ENCODE assay signal across 23 cellular contexts in genomic region chr21:38976900-38977299, GRCh38.
DNase-seq lines count a peak whose midpoint lies in the region; ATAC-seq, FAIRE-seq and TF ChIP-seq lines count a peak whose summit lies in the region.
"Had no signal": no experiment of that assay in that cellular context is flagged by ENCODE, and none has a peak within 500 bp of the region (broad histone marks: within the 10 kb centered on the region; RNA-seq: fewer than 3 reads in every experiment).

No MANE protein-coding gene starts in this region.

- H2AFZ ChIP-seq in H1 (ENCODE audit: low read length) = no peak overlapping the region
- H2AFZ ChIP-seq in neural progenitor cell (replicated peaks) = no peak overlapping the region
- H2AFZ ChIP-seq in HepG2 (ENCODE audit: low read length) = no peak overlapping the region
- H2AFZ ChIP-seq: GM23338 had no signal

- WGBS in H1 (ENCODE audit: extremely low coverage in 1 of 2, insufficient coverage in 1 of 2, insufficient read length in 1 of 2, insufficient replicate concordance in 2 of 2, low coverage in 1 of 2, low lambda C conversion rate in 2 of 2, missing lambda C conversion rate in 1 of 2), 2 experiments = 94% methylated on average over 8 of the region's 8 CpGs; no CpG with 5 or more reads in 1 of the 2 experiments
- WGBS in HepG2 (ENCODE audit: low lambda C conversion rate) = 98% methylated on average over 5 of the region's 8 CpGs

- peak overlapping the region; percentile 34 for H2BK120ac ChIP-seq in H1 (replicated peaks; ENCODE audit: low read depth, low read length)

- no peak for TF ChIP-seq POLR2A in H1 (IDR thresholded peaks at IDR 0.05; ENCODE audit: control extremely low read depth in 1 of 2, low read depth in 2 of 2, low read length in 2 of 2)
- no peak for TF ChIP-seq POLR2A in HepG2 (IDR thresholded peaks at IDR 0.05; ENCODE audit: insufficient read depth in 1 of 2, low read depth in 2 of 2, low read length in 2 of 2)

- ATAC-seq in GM21447 (IDR thresholded peaks at IDR 0.05; ENCODE audit: unreplicated experiment) = no peak
- no peak for ATAC-seq in HepG2
- ATAC-seq: GM23338 had no signal

- CTCF ChIA-PET in HEK293 (lab: Yijun Ruan, JAX) = interaction anchor here (0.6 kb wide), 1 partner anchor 160 kb away, joined by 3 read pairs; no protein-coding TSS in a partner anchor
- CTCF ChIA-PET in H1 (lab: Charles Lee; ENCODE audit: partially characterized antibody) = no interaction called here
- CTCF ChIA-PET in HepG2 (lab: Yijun Ruan, JAX; ENCODE audit: low intra/inter-chr PET ratio, low total read pairs) = no interaction called here

- H3K23me2 ChIP-seq in H1 (ENCODE audit: low read depth, low read length) = no peaks in the 10 kb centered on the region

- TF ChIP-seq EP300 in H1 (IDR thresholded peaks at IDR 0.05; ENCODE audit: borderline replicate concordance in 1 of 2, low read depth in 2 of 2, low read length in 2 of 2) (no peak), HepG2 (IDR thresholded peaks at IDR 0.05; ENCODE audit: low read depth in 2 of 2, low read length in 2 of 2) (no peak), HepG2 (CRISPR knock-in tag; IDR thresholded peaks at IDR 0.05; ENCODE audit: borderline replicate concordance) (no peak)

- H2BK15ac ChIP-seq in H1 (ENCODE audit: low read length) = no peak overlapping the region

- TF ChIP-seq RAD21 in H1 (IDR thresholded peaks at IDR 0.05 in 1 of 2, conservative IDR thresholded peaks at IDR 0.05 in 1 of 2; ENCODE audit: low read depth in 2 of 2, low read length in 2 of 2) = no peak
- no peak for TF ChIP-seq RAD21 in HepG2 (CRISPR knock-in tag; IDR thresholded peaks at IDR 0.05)

- H3K4me3 Mint-ChIP-seq in T-helper 2 cell treated with Interferon-gamma antibody and Interleukin-4, amounts not matched to agents 5 μg/mL and 100 μg/mL, for 36 hours = no peak overlapping the region
- H3K4me3 Mint-ChIP-seq in neural progenitor cell = peak overlapping the region; percentile 36
- H3K4me3 Mint-ChIP-seq: CD4-positive, CD25-positive, alpha-beta regulatory T cell; CD8-positive, alpha-beta memory T cell; GM23338 had no signal

- H3K4me2 ChIP-seq in H1 (ENCODE audit: insufficient read depth in 1 of 2, low read depth in 2 of 2, low read length in 2 of 2) (no peak overlapping the region), neural progenitor cell (no peak overlapping the region), HepG2 (ENCODE audit: low read depth, low read length) (no peak overlapping the region)
- H3K4me2 ChIP-seq: GM23338 had no signal

- H3K4ac ChIP-seq in H1 (replicated peaks; ENCODE audit: insufficient read length, low read depth, low read length) = no peak overlapping the region

- DNase-seq in T-helper 2 cell treated with Interferon-gamma antibody and Interleukin-4, amounts not matched to agents 5 μg/mL and 100 μg/mL, for 36 hours (ENCODE audit: low spot score) = no peak
- DNase-seq in H1 (ENCODE audit: low read depth in 1 of 2, low spot score in 2 of 2) (no peak), neural progenitor cell (ENCODE audit: low spot score) (no peak), hippocampal formation (lab: John Stamatoyannopoulos, UW) (no peak), HepG2 (ENCODE audit: low spot score) (no peak)
- DNase-seq in activated T-cell treated with anti-CD3 and anti-CD28 coated beads, Interleukin-2, amount 50 U/mL, for 48 hours = no peak
- DNase-seq: ACHN; BE2C; C1 segment of cervical spinal cord; CD4-positive, CD25-positive, alpha-beta regulatory T cell; CD8-positive, alpha-beta memory T cell; COR-L47; DMS 273 treated with DMSO at 0.1 percent for 48 hours; DMS53; H7 had no signal

- no peaks in the 10 kb centered on the region for H3K79me2 ChIP-seq in H1 (ENCODE audit: control insufficient read depth in 1 of 2, insufficient read depth in 2 of 2, low read length in 2 of 2)
- no peaks in the 10 kb centered on the region for H3K79me2 ChIP-seq in neural progenitor cell (ENCODE audit: low read depth)
- no peaks in the 10 kb centered on the region for H3K79me2 ChIP-seq in HepG2 (ENCODE audit: insufficient read depth, low read length)

- peak overlapping the region; percentile 87 for H2BK20ac ChIP-seq in H1 (ENCODE audit: low read length)

- no peak for FAIRE-seq in H1 (lab: Jason Lieb, UNC)
- no peak for FAIRE-seq in HepG2 (lab: Jason Lieb, UNC)
- FAIRE-seq: A204.1, G401.6, GM12892, GM18507, K562 had no signal

- H3F3A ChIP-seq in neural progenitor cell (ENCODE audit: low read depth) = peaks cover 16% of the 10 kb centered on the region

- peak overlapping the region; percentile 60; the same call in 1 of the 2 replicates for H2BK12ac ChIP-seq in H1 (ENCODE audit: low read depth, low read length)

- in situ Hi-C loops in HepG2 (cut with HindIII; ENCODE audit: extremely low pct_ligation_motif_present, low pct_unique_long_range_greater_than_20kb) = no loop called here

- BruUV-seq in HepG2 (replicated peaks; lab: Mats Ljungman, UMichigan) = no TSS peak

- no peaks in the 10 kb centered on the region for H3K27me3 ChIP-seq in H1 (replicated peaks in 1 of 4; ENCODE audit: control insufficient read depth in 3 of 4, extremely low read depth in 1 of 4, insufficient read depth in 3 of 4, low read length in 3 of 4)
- H3K27me3 ChIP-seq in neural progenitor cell = no peaks in the 10 kb centered on the region
- H3K27me3 ChIP-seq in HepG2 (ENCODE audit: control insufficient read depth in 1 of 2, insufficient read depth in 2 of 2, low read length in 2 of 2) = no peaks in the 10 kb centered on the region
- H3K27me3 ChIP-seq: BE2C had no signal

- H2BK5ac ChIP-seq in H1 (ENCODE audit: low read depth, low read length) = no peak overlapping the region

- no peaks in the 10 kb centered on the region for H3K79me1 ChIP-seq in H1 (ENCODE audit: low read depth, low read length)

- H3K56ac ChIP-seq in H1 (replicated peaks; ENCODE audit: insufficient read length, low read depth, low read length) = no peak overlapping the region

- H3K36me3 Mint-ChIP-seq in T-helper 2 cell treated with Interferon-gamma antibody and Interleukin-4, amounts not matched to agents 5 μg/mL and 100 μg/mL, for 36 hours (ENCODE audit: low read depth) = peaks cover 3% of the 10 kb centered on the region
- H3K36me3 Mint-ChIP-seq in neural progenitor cell = no peaks in the 10 kb centered on the region
- H3K36me3 Mint-ChIP-seq: CD4-positive, CD25-positive, alpha-beta regulatory T cell; CD8-positive, alpha-beta memory T cell had no signal

- H3K14ac ChIP-seq in H1 (ENCODE audit: insufficient read length) = no peak overlapping the region

- H3K36me3 ChIP-seq in HEK293 (ENCODE audit: control insufficient read depth in 2 of 2, insufficient read depth in 1 of 2, low read length in 2 of 2) = no peaks in the 10 kb centered on the region
- H3K36me3 ChIP-seq in H1 (ENCODE audit: control insufficient read depth in 2 of 4, insufficient read depth in 4 of 4, low read length in 3 of 4) = no peaks in the 10 kb centered on the region
- no peaks in the 10 kb centered on the region for H3K36me3 ChIP-seq in neural progenitor cell
- H3K36me3 ChIP-seq in HepG2 (replicated peaks in 1 of 2; ENCODE audit: control insufficient read depth in 1 of 2, insufficient read depth in 2 of 2, low read length in 2 of 2) = no peaks in the 10 kb centered on the region
- H3K36me3 ChIP-seq: BE2C had no signal

- H3K4me3 ChIP-seq in HEK293 (ENCODE audit: low read depth, low read length) = no peak overlapping the region
- no peak overlapping the region for H3K4me3 ChIP-seq in H1 (ENCODE audit: extremely low read depth in 1 of 4, insufficient read depth in 2 of 4, low read depth in 3 of 4, low read length in 4 of 4)
- H3K4me3 ChIP-seq in neural progenitor cell = no peak overlapping the region
- H3K4me3 ChIP-seq in HepG2 (replicated peaks in 1 of 3; ENCODE audit: insufficient read depth in 1 of 3, low read depth in 2 of 3, low read length in 3 of 3) = no peak overlapping the region
- H3K4me3 ChIP-seq: GM23338, K562 had no signal

- peak overlapping the region; percentile 42 for H3K27ac Mint-ChIP-seq in T-helper 2 cell treated with Interferon-gamma antibody and Interleukin-4, amounts not matched to agents 5 μg/mL and 100 μg/mL, for 36 hours
- peak overlapping the region; percentile 34 for H3K27ac Mint-ChIP-seq in neural progenitor cell
- H3K27ac Mint-ChIP-seq: CD4-positive, CD25-positive, alpha-beta regulatory T cell; CD8-positive, alpha-beta memory T cell; GM23338 had no signal

- H3K9me3 ChIP-seq in HEK293 (ENCODE audit: control insufficient read depth, insufficient read depth, low read depth, low read length) = no peaks in the 10 kb centered on the region
- H3K9me3 ChIP-seq in H1 (ENCODE audit: insufficient read depth in 2 of 2, low read depth in 1 of 2, low read length in 1 of 2) = no peaks in the 10 kb centered on the region; a peak in 1 of 4 replicates
- no peaks in the 10 kb centered on the region for H3K9me3 ChIP-seq in neural progenitor cell (ENCODE audit: low read depth)
- no peaks in the 10 kb centered on the region for H3K9me3 ChIP-seq in HepG2 (ENCODE audit: low read length)
- H3K9me3 ChIP-seq: BE2C had no signal

- POLR2A ChIA-PET in HEK293 (lab: Yijun Ruan, JAX) (no interaction called here), H1 (lab: Charles Lee; ENCODE audit: partially characterized antibody) (no interaction called here), HepG2 (lab: Yijun Ruan, JAX) (interaction anchor here (2.2 kb wide), 1 partner anchor 10 kb away, joined by 8 read pairs; no protein-coding TSS in a partner anchor)

- H4K5ac ChIP-seq in H1 (ENCODE audit: insufficient read length, low read depth, low read length) = no peak overlapping the region

- H3K4me1 ChIP-seq in HEK293 (ENCODE audit: control insufficient read depth, insufficient read depth, low read length) (no peaks in the 10 kb centered on the region), H1 (replicated peaks in 1 of 4; ENCODE audit: control insufficient read depth in 3 of 4, insufficient read depth in 4 of 4, low read length in 3 of 4) (peaks cover 11 to 26% (median 21%) of the 10 kb centered on the region in 4 experiments), neural progenitor cell (peaks cover 36% of the 10 kb centered on the region), HepG2 (ENCODE audit: insufficient read depth, low read length) (peaks cover 28% of the 10 kb centered on the region)
- H3K4me1 ChIP-seq: BE2C had no signal

- H3K4me1 Mint-ChIP-seq in T-helper 2 cell treated with Interferon-gamma antibody and Interleukin-4, amounts not matched to agents 5 μg/mL and 100 μg/mL, for 36 hours (ENCODE audit: low read depth) = peaks cover 43% of the 10 kb centered on the region
- H3K4me1 Mint-ChIP-seq in neural progenitor cell = peaks cover 27% of the 10 kb centered on the region
- H3K4me1 Mint-ChIP-seq: CD4-positive, CD25-positive, alpha-beta regulatory T cell; CD8-positive, alpha-beta memory T cell had no signal

- H4K91ac ChIP-seq in H1 (replicated peaks; ENCODE audit: insufficient read length, low read length) = peak overlapping the region; percentile 46

- no peak overlapping the region for H3K27ac ChIP-seq in HEK293 (ENCODE audit: extremely low read depth, low read depth, low read length)
- no peak overlapping the region for H3K27ac ChIP-seq in H1 (ENCODE audit: low read depth, low read length)
- H3K27ac ChIP-seq in neural progenitor cell = no peak overlapping the region
- no peak overlapping the region for H3K27ac ChIP-seq in HepG2 (ENCODE audit: extremely low read length, insufficient read depth, low read length)

- H2AK5ac ChIP-seq in H1 (ENCODE audit: low read depth, low read length) = no peak overlapping the region; the same call in none of the 2 replicates

- no peak for TF ChIP-seq CTCF in HEK293 (tag by site-specific recombination; IDR thresholded peaks at IDR 0.05)
- no peak for TF ChIP-seq CTCF in H1 (IDR thresholded peaks at IDR 0.05; ENCODE audit: control extremely low read depth in 1 of 3, insufficient read depth in 1 of 3, low read depth in 1 of 3, low read length in 3 of 3)
- no peak for TF ChIP-seq CTCF in neural progenitor cell (IDR thresholded peaks at IDR 0.05)
- no peak for TF ChIP-seq CTCF in HepG2 (CRISPR knock-in tag; IDR thresholded peaks at IDR 0.05)

- intact Hi-C loops in HepG2 (cut with micrococcal nuclease; ENCODE audit: unreplicated experiment) = no loop called here

- H4K20me1 ChIP-seq in H1 (replicated peaks in 1 of 2; ENCODE audit: control insufficient read depth in 1 of 2, insufficient read depth in 2 of 2, low read length in 2 of 2) = no peaks in the 10 kb centered on the region
- H4K20me1 ChIP-seq in neural progenitor cell (ENCODE audit: low read depth) = no peaks in the 10 kb centered on the region
- no peaks in the 10 kb centered on the region for H4K20me1 ChIP-seq in HepG2 (ENCODE audit: insufficient read depth, low read length)

- H4K8ac ChIP-seq in H1 (ENCODE audit: extremely low read depth, insufficient read depth, low read length) = no peak overlapping the region

- H3K27me3 Mint-ChIP-seq in T-helper 2 cell treated with Interferon-gamma antibody and Interleukin-4, amounts not matched to agents 5 μg/mL and 100 μg/mL, for 36 hours (ENCODE audit: low read depth) = no peaks in the 10 kb centered on the region
- peaks cover 12% of the 10 kb centered on the region for H3K27me3 Mint-ChIP-seq in neural progenitor cell (ENCODE audit: insufficient read depth, low read depth)

- H3K18ac ChIP-seq in H1 (ENCODE audit: extremely low read depth, low read length) = no peak overlapping the region

- no peak overlapping the region for H3K23ac ChIP-seq in H1 (ENCODE audit: insufficient read length)

- H3K9ac ChIP-seq in H1 (replicated peaks in 1 of 4; ENCODE audit: extremely low read depth in 1 of 4, low read depth in 3 of 4, low read length in 3 of 4) (no peak overlapping the region), neural progenitor cell (no peak overlapping the region), HepG2 (ENCODE audit: insufficient read depth, low read depth, low read length) (no peak overlapping the region)

- peaks cover 3% of the 10 kb centered on the region for H3K9me3 Mint-ChIP-seq in T-helper 2 cell treated with Interferon-gamma antibody and Interleukin-4, amounts not matched to agents 5 μg/mL and 100 μg/mL, for 36 hours
- peaks cover 3% of the 10 kb centered on the region for H3K9me3 Mint-ChIP-seq in neural progenitor cell
- H3K9me3 Mint-ChIP-seq: CD4-positive, CD25-positive, alpha-beta regulatory T cell; CD8-positive, alpha-beta memory T cell; GM23338 had no signal
